In the genomic region with DNA sequence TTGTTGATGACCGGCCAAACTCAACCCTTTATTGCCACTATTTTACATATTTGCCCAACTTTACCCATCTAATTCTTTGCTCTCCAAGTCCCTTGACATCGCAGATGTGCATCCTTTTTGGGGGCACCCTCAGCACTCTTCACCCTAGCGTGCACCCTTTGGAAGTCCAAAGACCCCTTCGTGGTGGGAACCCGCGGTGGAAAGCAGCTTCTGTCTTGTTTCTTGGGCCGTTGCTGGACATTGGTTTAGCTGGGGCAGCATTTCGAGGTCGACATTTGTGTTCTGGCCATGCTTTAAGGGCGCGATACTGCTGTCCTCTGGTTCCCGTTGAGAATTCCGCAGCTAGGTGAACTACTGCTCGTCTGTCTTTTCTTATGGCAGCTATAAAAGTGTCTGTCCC, we compare ENCODE assay signal across 1 cellular context.
TF ChIP-seq lines count a peak whose summit lies in the region.

No MANE protein-coding gene starts in this region.

TF ChIP-seq in HepG2, 621 proteins besides CTCF, POLR2A, EP300 and RAD21:
- TF ChIP-seq JDP2 (CRISPR knock-in tag; IDR thresholded peaks at IDR 0.05; ENCODE audit: borderline replicate concordance): no peak
- TF ChIP-seq, protein P1, sequence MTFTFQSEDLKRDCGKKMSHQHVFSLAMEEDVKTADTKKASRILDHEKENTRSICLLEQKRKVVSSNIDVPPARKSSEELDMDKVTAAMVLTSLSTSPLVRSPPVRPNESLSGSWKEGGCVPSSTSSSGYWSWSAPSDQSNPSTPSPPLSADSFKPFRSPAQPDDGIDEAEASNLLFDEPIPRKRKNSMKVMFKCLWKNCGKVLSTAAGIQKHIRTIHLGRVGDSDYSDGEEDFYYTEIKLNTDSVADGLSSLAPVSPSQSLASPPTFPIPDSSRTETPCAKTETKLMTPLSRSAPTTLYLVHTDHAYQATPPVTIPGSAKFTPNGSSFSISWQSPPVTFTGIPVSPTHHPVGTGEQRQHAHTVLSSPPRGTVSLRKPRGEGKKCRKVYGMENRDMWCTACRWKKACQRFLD (CRISPR knock-in tag; IDR thresholded peaks at IDR 0.05; ENCODE audit: borderline replicate concordance): no peak
- no peak for TF ChIP-seq DMAP1 (CRISPR knock-in tag; IDR thresholded peaks at IDR 0.05)
- TF ChIP-seq ZMYM2 (CRISPR knock-in tag; IDR thresholded peaks at IDR 0.05): no peak
- TF ChIP-seq, protein P2, sequence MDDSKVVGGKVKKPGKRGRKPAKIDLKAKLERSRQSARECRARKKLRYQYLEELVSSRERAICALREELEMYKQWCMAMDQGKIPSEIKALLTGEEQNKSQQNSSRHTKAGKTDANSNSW (CRISPR knock-in tag; IDR thresholded peaks at IDR 0.05; ENCODE audit: borderline replicate concordance): no peak
- TF ChIP-seq, protein P3, sequence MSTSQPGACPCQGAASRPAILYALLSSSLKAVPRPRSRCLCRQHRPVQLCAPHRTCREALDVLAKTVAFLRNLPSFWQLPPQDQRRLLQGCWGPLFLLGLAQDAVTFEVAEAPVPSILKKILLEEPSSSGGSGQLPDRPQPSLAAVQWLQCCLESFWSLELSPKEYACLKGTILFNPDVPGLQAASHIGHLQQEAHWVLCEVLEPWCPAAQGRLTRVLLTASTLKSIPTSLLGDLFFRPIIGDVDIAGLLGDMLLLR (CRISPR knock-in tag; IDR thresholded peaks at IDR 0.05): no peak
- TF ChIP-seq ZFP1 (CRISPR knock-in tag; IDR thresholded peaks at IDR 0.05): no peak
- TF ChIP-seq ZSCAN9 (CRISPR knock-in tag; IDR thresholded peaks at IDR 0.05; ENCODE audit: borderline replicate concordance): no peak
- no peak for TF ChIP-seq ZNF619 (CRISPR knock-in tag; IDR thresholded peaks at IDR 0.05)
